Comparison of ENCODE assay signal across 8 cellular contexts in the genomic region with DNA sequence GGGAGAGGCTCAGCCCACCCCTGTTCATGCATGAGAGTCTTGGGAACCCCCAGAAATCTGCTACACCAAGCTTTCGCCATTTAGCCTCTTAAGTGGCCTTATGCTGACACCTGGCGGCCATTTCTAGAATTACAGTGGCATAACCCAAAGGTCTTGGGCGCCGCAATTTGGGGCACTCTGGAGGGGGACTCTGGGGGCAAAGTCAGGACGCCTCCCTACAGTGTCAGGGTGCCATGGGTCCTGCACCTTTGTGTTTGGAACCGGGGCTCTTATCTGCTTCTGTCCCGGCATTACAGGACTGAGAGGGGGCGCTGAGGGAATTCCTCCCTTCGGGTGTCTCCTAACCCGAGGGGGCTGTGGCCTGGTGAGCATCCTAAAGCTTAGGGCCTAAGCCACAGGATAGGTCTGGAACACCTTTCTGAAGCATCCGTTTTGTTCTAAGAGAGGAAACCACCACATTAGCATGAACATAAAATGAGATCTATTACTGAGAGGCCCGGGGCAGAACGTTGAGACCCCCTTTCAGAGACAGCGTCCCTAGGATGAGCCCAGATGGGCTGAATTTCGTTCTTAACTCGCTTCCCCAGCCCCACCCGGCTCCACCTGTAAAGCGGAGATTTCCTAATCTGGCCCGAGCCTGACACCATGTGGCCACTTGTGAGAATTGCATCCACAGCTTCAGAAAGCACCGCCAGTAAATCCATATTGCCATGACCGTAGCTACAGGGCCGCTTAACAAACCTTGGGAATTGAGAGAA. TPM values are rescaled to one million over a fixed set of nuclear protein-coding genes. Genes with fewer than 3 reads are reported as not detected.
DNase-seq lines count a peak whose midpoint lies in the region; ATAC-seq and TF ChIP-seq lines count a peak whose summit lies in the region.

No MANE protein-coding gene starts in this region.

- H3K27me3 ChIP-seq in naive thymus-derived CD4-positive, alpha-beta T cell (ENCODE audit: control insufficient read depth in 2 of 2, insufficient read depth in 2 of 2, low read length in 2 of 2): peaks cover 0 to 8% of the 10 kb centered on the region in 2 donors

- no peaks in the 10 kb centered on the region for H3K36me3 Mint-ChIP-seq in naive thymus-derived CD4-positive, alpha-beta T cell

- no peaks in the 10 kb centered on the region for H3K9me3 ChIP-seq in OCI-LY7 (ENCODE audit: low read length)
- H3K9me3 ChIP-seq in naive thymus-derived CD4-positive, alpha-beta T cell (ENCODE audit: control insufficient read depth in 2 of 3, low read length in 3 of 3): no peaks in the 10 kb centered on the region

- peaks cover 18 to 40% (median 38%) of the 10 kb centered on the region in 5 donors for H3K27me3 Mint-ChIP-seq in naive thymus-derived CD4-positive, alpha-beta T cell

- CTCF ChIA-PET in OCI-LY7 (lab: Charles Lee; ENCODE audit: unreplicated experiment): interaction anchor here (0.6 to 1.6 kb wide), 5 partner anchors 31 to 381 kb away, joined by 3 to 4 read pairs (median 3); no protein-coding TSS in a partner anchor
- CTCF ChIA-PET in naive thymus-derived CD4-positive, alpha-beta T cell (lab: Charles Lee): interaction anchor here (0.5 to 7.9 kb wide), 24 partner anchors 10 to 505 kb away, joined by 3 to 153 read pairs (median 4); partner anchors contain the start of genes IGF2, SYT8 and TNNI2

- peak overlapping the region; percentile 39; the same call in 1 of the 2 replicates for H2AFZ ChIP-seq in OCI-LY7 (ENCODE audit: low read length)

- BruUV-seq in OCI-LY7 (replicated peaks; lab: Mats Ljungman, UMichigan): no TSS peak

- H3K4me1 Mint-ChIP-seq in naive thymus-derived CD4-positive, alpha-beta T cell: peaks cover 0 to 12% (median 6%) of the 10 kb centered on the region in 7 donors

- H3K4me2 ChIP-seq in OCI-LY7 (ENCODE audit: low read length): peak overlapping the region; percentile 28; the same call in 1 of the 2 replicates

- H3K79me2 ChIP-seq in OCI-LY7 (ENCODE audit: insufficient read depth, low read depth, low read length): no peaks in the 10 kb centered on the region

- no peak overlapping the region for H3K27ac ChIP-seq in OCI-LY7 (ENCODE audit: low read depth, low read length, poor library complexity, severe bottlenecking)
- H3K27ac ChIP-seq in naive thymus-derived CD4-positive, alpha-beta T cell (ENCODE audit: low read depth, low read length): no peak overlapping the region

- peak overlapping the region in 4 of 9 donors; percentile 25 to 63 (median 32) for H3K27ac Mint-ChIP-seq in naive thymus-derived CD4-positive, alpha-beta T cell

- no peaks in the 10 kb centered on the region for H4K20me1 ChIP-seq in OCI-LY7 (ENCODE audit: insufficient read depth, low read length)

- ATAC-seq in esophagus mucosa: peak; percentile 71
- ATAC-seq in naive thymus-derived CD4-positive, alpha-beta T cell: peak; percentile 89
- no peak for ATAC-seq in HG03159 (IDR thresholded peaks at IDR 0.05; ENCODE audit: unreplicated experiment)

- H3K4me3 Mint-ChIP-seq in naive thymus-derived CD4-positive, alpha-beta T cell: peak overlapping the region in 9 of 10 donors; percentile 20 to 71 (median 58)

- DNase-seq in COR-L47 (lab: John Stamatoyannopoulos, UW) (peak; percentile 83), HuH-7 (ENCODE audit: low spot score) (peak; percentile 98), OCI-LY7 (ENCODE audit: low spot score) (peak; percentile 80), activated T-cell treated with anti-CD3 and anti-CD28 coated beads for 4 hours (peak; percentile 78)
- DNase-seq in naive thymus-derived CD4-positive, alpha-beta T cell: peak; percentile 58 to 83 (median 78)
- DNase-seq in stimulated activated CD8-positive, alpha-beta memory T cell treated with anti-CD3 and anti-CD28 coated beads, Interleukin-7, amount 100 ng/mL, for 48 hours (ENCODE audit: extremely low read depth in 1 of 2, low read depth in 1 of 2): peak; percentile 49 to 50

- H3K9me3 Mint-ChIP-seq in naive thymus-derived CD4-positive, alpha-beta T cell: no peaks in the 10 kb centered on the region

- intact Hi-C loops in OCI-LY7 (cut with micrococcal nuclease; ENCODE audit: unreplicated experiment): loop anchor here (1.0 to 10.0 kb wide), 3 partner anchors 314 to 497 kb away; no protein-coding TSS in a partner anchor
- intact Hi-C loops in naive thymus-derived CD4-positive, alpha-beta T cell (cut with micrococcal nuclease): loop anchor here (1.0 to 2.0 kb wide), 5 partner anchors 269 to 499 kb away; no protein-coding TSS in a partner anchor

- peaks cover 4% of the 10 kb centered on the region for H3K4me1 ChIP-seq in OCI-LY7 (ENCODE audit: insufficient read depth, low read length, poor library complexity, severe bottlenecking)
- peaks cover 6% of the 10 kb centered on the region in 2 donors for H3K4me1 ChIP-seq in naive thymus-derived CD4-positive, alpha-beta T cell (ENCODE audit: control insufficient read depth in 2 of 2, insufficient read depth in 2 of 2, low read length in 2 of 2)

- no peaks in the 10 kb centered on the region for H3K9me2 ChIP-seq in OCI-LY7 (ENCODE audit: insufficient read depth, low read length)

- H3K36me3 ChIP-seq in OCI-LY7 (ENCODE audit: insufficient read depth, low read length): no peaks in the 10 kb centered on the region
- H3K36me3 ChIP-seq in naive thymus-derived CD4-positive, alpha-beta T cell (ENCODE audit: control insufficient read depth in 2 of 3, insufficient read depth in 3 of 3, low read length in 3 of 3): no peaks in the 10 kb centered on the region

- POLR2A ChIA-PET in OCI-LY7 (lab: Charles Lee): no interaction called here
- POLR2A ChIA-PET in naive thymus-derived CD4-positive, alpha-beta T cell (lab: Charles Lee): interaction anchor here (0.6 kb wide), 1 partner anchor 174 kb away, joined by 3 read pairs; no protein-coding TSS in a partner anchor

- H3K4me3 ChIP-seq in OCI-LY7 (ENCODE audit: low read depth, low read length, poor library complexity, severe bottlenecking): no peak overlapping the region
- H3K4me3 ChIP-seq in naive thymus-derived CD4-positive, alpha-beta T cell (ENCODE audit: low read length): peak overlapping the region; percentile 44

- peak; percentile 76 for TF ChIP-seq CTCF in OCI-LY7 (conservative IDR thresholded peaks at IDR 0.05; ENCODE audit: low read length)

RNA-seq across cellular contexts. Expression of gene INS, which starts 9.3 kb away (rescaled TPM):
- not detected in 2 replicates for total RNA-seq in OCI-LY7 (2014; rRNA removed; shearing (Covaris generic))
- not detected in 2 replicates for total RNA-seq in OCI-LY7 (2022)
- total RNA-seq in esophagus mucosa: not detected
- total RNA-seq in naive thymus-derived CD4-positive, alpha-beta T cell: not detected
- not detected for polyA plus RNA-seq in naive thymus-derived CD4-positive, alpha-beta T cell

RNA-seq across cellular contexts. Expression of gene IGF2, which starts 12.5 kb away (rescaled TPM):
- not detected in 2 replicates for total RNA-seq in OCI-LY7 (2014; rRNA removed; shearing (Covaris generic))
- total RNA-seq in OCI-LY7 (2022) (not detected in 2 replicates), esophagus mucosa (1.6 TPM)
- under 1 TPM in 1 of 5 experiments, not detected in 4; 0.36 TPM for total RNA-seq in naive thymus-derived CD4-positive, alpha-beta T cell
- polyA plus RNA-seq in naive thymus-derived CD4-positive, alpha-beta T cell: not detected

RNA-seq across cellular contexts. Expression of gene TH, which starts 19.9 kb away (rescaled TPM):
- total RNA-seq in OCI-LY7 (2014; rRNA removed; shearing (Covaris generic)): not detected in 2 replicates
- total RNA-seq in OCI-LY7 (2022): not detected in 2 replicates
- 0.40 TPM for total RNA-seq in esophagus mucosa
- total RNA-seq in naive thymus-derived CD4-positive, alpha-beta T cell: not detected
- polyA plus RNA-seq in naive thymus-derived CD4-positive, alpha-beta T cell: not detected
